Comparison of ENCODE assay signal across 8 cellular contexts in the genomic region with DNA sequence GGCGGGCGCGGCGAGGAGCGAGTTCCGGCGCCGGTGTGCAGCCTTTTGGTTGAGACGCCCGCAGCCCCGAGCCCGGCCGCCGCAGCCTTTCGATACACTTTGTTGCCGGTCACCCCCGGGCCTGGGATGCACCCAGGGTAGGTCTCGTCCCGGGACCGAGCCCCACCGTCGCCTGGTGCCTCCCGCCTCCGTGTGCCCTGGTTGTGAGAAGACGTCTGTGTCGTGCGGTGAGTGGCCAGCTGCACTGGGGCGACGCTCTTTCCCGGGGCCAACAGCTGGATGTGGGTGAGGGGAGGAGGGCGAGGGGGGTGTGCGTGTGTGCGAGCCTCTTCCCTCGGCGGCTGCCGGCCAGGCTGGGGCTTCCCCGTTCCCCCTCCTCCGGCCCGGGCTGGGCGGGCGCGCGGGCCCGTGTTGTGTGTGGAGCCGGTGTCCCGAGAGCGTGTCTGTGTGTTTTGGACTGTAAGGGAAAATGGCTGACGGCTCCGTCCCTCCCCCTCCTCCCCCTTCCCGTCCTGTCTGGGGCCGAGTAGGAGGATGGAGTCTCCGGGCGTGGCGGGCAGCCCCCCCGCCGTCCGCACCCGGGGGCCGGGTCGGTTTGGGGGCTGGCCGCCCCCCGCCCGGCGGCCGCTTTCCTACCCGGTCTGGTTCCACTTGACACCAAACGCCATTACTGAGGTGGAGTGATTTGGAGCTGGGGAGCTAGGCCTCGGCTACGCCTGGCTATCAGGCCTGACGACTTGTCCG. TPM values are rescaled to one million over a fixed set of nuclear protein-coding genes. Genes with fewer than 3 reads are reported as not detected.
A peak's percentile ranks its signal among the peaks of the same experiment; 100 is the strongest.
DNase-seq lines count a peak whose midpoint lies in the region; ATAC-seq and TF ChIP-seq lines count a peak whose summit lies in the region.

No MANE protein-coding gene starts in this region.

- TF ChIP-seq CTCF in GM06990 (IDR thresholded peaks at IDR 0.05; ENCODE audit: insufficient read depth, low read length, poor library complexity, severe bottlenecking) (no peak), HCT116 (IDR thresholded peaks at IDR 0.05 in 2 of 3, conservative IDR thresholded peaks at IDR 0.05 in 1 of 3; ENCODE audit: borderline replicate concordance in 1 of 3, insufficient read depth in 1 of 3, low read depth in 2 of 3, low read length in 2 of 3) (no peak), esophagus squamous epithelium (IDR thresholded peaks at IDR 0.05) (no peak)

- H3K4me3 Mint-ChIP-seq in activated T-cell treated with anti-CD3 and anti-CD28 coated beads, Interleukin-2, amount 50 U/mL, for 72 hours: peak overlapping the region; percentile 96 to 97
- H3K4me3 Mint-ChIP-seq in naive B cell: peak overlapping the region; percentile 91 to 98 (median 95)
- H3K4me3 Mint-ChIP-seq in stimulated activated naive CD8-positive, alpha-beta T cell treated with anti-CD3 and anti-CD28 coated beads, Interleukin-15, amount 100 ng/mL, for 72 hours: peak overlapping the region; percentile 93 to 95

- H2AFZ ChIP-seq in HCT116 (ENCODE audit: low read depth, low read length, poor library complexity, severe bottlenecking): no peak overlapping the region

- H3K36me3 Mint-ChIP-seq in activated T-cell treated with anti-CD3 and anti-CD28 coated beads, Interleukin-2, amount 50 U/mL, for 72 hours (ENCODE audit: insufficient read depth in 2 of 2): peaks cover 0 to 18% of the 10 kb centered on the region in 2 donors
- no peaks in the 10 kb centered on the region for H3K36me3 Mint-ChIP-seq in naive B cell

- peak overlapping the region; percentile 96 for H3K27ac ChIP-seq in HCT116 (ENCODE audit: low read depth, low read length)
- H3K27ac ChIP-seq in esophagus squamous epithelium: peak overlapping the region; percentile 98 to 99 (median 98)

- peaks cover 56% of the 10 kb centered on the region for H3K4me1 Mint-ChIP-seq in activated T-cell treated with anti-CD3 and anti-CD28 coated beads, Interleukin-2, amount 50 U/mL, for 72 hours (ENCODE audit: low read depth)
- peaks cover 0 to 51% (median 37%) of the 10 kb centered on the region in 3 donors for H3K4me1 Mint-ChIP-seq in naive B cell
- H3K4me1 Mint-ChIP-seq in stimulated activated naive CD8-positive, alpha-beta T cell treated with anti-CD3 and anti-CD28 coated beads, Interleukin-15, amount 100 ng/mL, for 72 hours: peaks cover 12% of the 10 kb centered on the region

- RAD21 ChIA-PET in HCT116 (lab: Charles Lee; ENCODE audit: low non-redundant PET in 1 of 2, low total read pairs in 2 of 2, uncharacterized antibody in 2 of 2, unreplicated experiment in 2 of 2): no interaction called here

- peaks cover 7% of the 10 kb centered on the region for H3K27me3 Mint-ChIP-seq in activated T-cell treated with anti-CD3 and anti-CD28 coated beads, Interleukin-2, amount 50 U/mL, for 72 hours (ENCODE audit: low read depth)
- H3K27me3 Mint-ChIP-seq in naive B cell: no peaks in the 10 kb centered on the region
- no peaks in the 10 kb centered on the region for H3K27me3 Mint-ChIP-seq in stimulated activated naive CD8-positive, alpha-beta T cell treated with anti-CD3 and anti-CD28 coated beads, Interleukin-15, amount 100 ng/mL, for 72 hours

- POLR2A ChIA-PET in HCT116 (lab: Charles Lee): interaction anchor here (0.8 kb wide), 1 partner anchor 12 kb away, joined by 3 read pairs; no protein-coding TSS in a partner anchor

- intact Hi-C loops in HCT116 (cut with micrococcal nuclease): no loop called here
- intact Hi-C loops in esophagus squamous epithelium (cut with DNase I): no loop called here

- H3K27ac Mint-ChIP-seq in activated T-cell treated with anti-CD3 and anti-CD28 coated beads, Interleukin-2, amount 50 U/mL, for 72 hours: peak overlapping the region; percentile 91
- peak overlapping the region; percentile 95 to 100 (median 98) for H3K27ac Mint-ChIP-seq in naive B cell
- H3K27ac Mint-ChIP-seq in stimulated activated naive CD8-positive, alpha-beta T cell treated with anti-CD3 and anti-CD28 coated beads, Interleukin-15, amount 100 ng/mL, for 72 hours: peak overlapping the region; percentile 97 to 100

- H3K4me3 ChIP-seq in GM06990 (replicated peaks; ENCODE audit: low read depth, low read length) (peak overlapping the region; percentile 98), HCT116 (replicated peaks in 1 of 2; ENCODE audit: low read depth in 1 of 2, low read length in 2 of 2) (peak overlapping the region; percentile 67 to 71), esophagus squamous epithelium (peak overlapping the region; percentile 79 to 98 (median 90))

- CTCF ChIA-PET in HCT116 (lab: Charles Lee): no interaction called here

- H3K4me1 ChIP-seq in HCT116 (ENCODE audit: control insufficient read depth in 1 of 2, insufficient read depth in 2 of 2, low read length in 2 of 2) (peaks cover 4 to 15% of the 10 kb centered on the region in 2 experiments), esophagus squamous epithelium (peaks cover 9 to 38% (median 9%) of the 10 kb centered on the region in 3 donors)

- WGBS in esophagus squamous epithelium, 2 donors: 0 to 2% methylated on average over 13 to 17 of the region's 71 CpGs

- peak; percentile 76 for DNase-seq in GM06990 (ENCODE audit: extremely low read depth, insufficient read length)
- DNase-seq in HCT116 (ENCODE audit: low read depth, low spot score): no peak
- peak; percentile 43 to 77 for DNase-seq in NCI-H526 (lab: John Stamatoyannopoulos, UW)
- peak; percentile 39 to 54 for DNase-seq in activated T-cell treated with anti-CD3 and anti-CD28 coated beads, Interleukin-2, amount 50 U/mL, for 72 hours
- DNase-seq in esophagus squamous epithelium (lab: John Stamatoyannopoulos, UW): no peak
- DNase-seq in naive B cell: peak; percentile 58
- peak; percentile 39 to 41 for DNase-seq in stimulated activated naive CD8-positive, alpha-beta T cell treated with anti-CD3 and anti-CD28 coated beads, Interleukin-15, amount 100 ng/mL, for 72 hours
- no peak for DNase-seq in GF-D8 (lab: John Stamatoyannopoulos, UW)

- no peaks in the 10 kb centered on the region for H4K20me1 ChIP-seq in HCT116 (ENCODE audit: insufficient read depth)

- H3K36me3 ChIP-seq in GM06990 (ENCODE audit: control insufficient read depth, insufficient read depth, low read length) (no peaks in the 10 kb centered on the region), HCT116 (ENCODE audit: control insufficient read depth in 1 of 2, insufficient read depth in 2 of 2, low read length in 2 of 2) (no peaks in the 10 kb centered on the region), esophagus squamous epithelium (no peaks in the 10 kb centered on the region)

- no peaks in the 10 kb centered on the region for H3K9me3 ChIP-seq in HCT116 (ENCODE audit: control insufficient read depth in 1 of 2, insufficient read depth in 1 of 2, low read depth in 1 of 2, low read length in 2 of 2)
- no peaks in the 10 kb centered on the region for H3K9me3 ChIP-seq in esophagus squamous epithelium

- H3K9ac ChIP-seq in HCT116 (ENCODE audit: low read length): peak overlapping the region; percentile 87

- H3K9me3 Mint-ChIP-seq in activated T-cell treated with anti-CD3 and anti-CD28 coated beads, Interleukin-2, amount 50 U/mL, for 72 hours: no peaks in the 10 kb centered on the region
- H3K9me3 Mint-ChIP-seq in naive B cell: peaks cover 0 to 3% (median 0%) of the 10 kb centered on the region in 7 donors
- no peaks in the 10 kb centered on the region for H3K9me3 Mint-ChIP-seq in stimulated activated naive CD8-positive, alpha-beta T cell treated with anti-CD3 and anti-CD28 coated beads, Interleukin-15, amount 100 ng/mL, for 72 hours

- TF ChIP-seq POLR2A in HCT116 (IDR thresholded peaks at IDR 0.05; ENCODE audit: borderline replicate concordance, extremely low read depth, insufficient read depth, insufficient read length) (no peak), esophagus squamous epithelium (IDR thresholded peaks at IDR 0.05) (peak in 1 of 4 donors; percentile 19)

- TF ChIP-seq RAD21 in HCT116 (IDR thresholded peaks at IDR 0.05; ENCODE audit: low read depth): no peak

- H3K4me2 ChIP-seq in HCT116 (ENCODE audit: low read length): peak overlapping the region; percentile 84

- peaks cover 57% of the 10 kb centered on the region for H3K79me2 ChIP-seq in HCT116 (ENCODE audit: insufficient read depth, low read length)

- H3K27me3 ChIP-seq in GM06990 (replicated peaks; ENCODE audit: control insufficient read depth, insufficient read depth, low read length) (no peaks in the 10 kb centered on the region), HCT116 (ENCODE audit: insufficient read depth, low read length) (no peaks in the 10 kb centered on the region), esophagus squamous epithelium (no peaks in the 10 kb centered on the region)

- no peaks in the 10 kb centered on the region for H3K9me2 ChIP-seq in HCT116 (ENCODE audit: insufficient read depth)

- BruUV-seq in HCT116 (replicated peaks; lab: Mats Ljungman, UMichigan): TSS peak; percentile 16

- ATAC-seq in HCT116 (peak; percentile 24; the same call in 1 of the 2 replicates), naive B cell (ENCODE audit: low read depth in 2 of 2) (peak; percentile 1)
- ATAC-seq in activated T-cell treated with anti-CD3 and anti-CD28 coated beads, Interleukin-2, amount 50 U/mL, for 72 hours (replicated peaks in 1 of 2): peak; percentile 0 to 5
- peak; percentile 6 for ATAC-seq in stimulated activated naive CD8-positive, alpha-beta T cell treated with anti-CD3 and anti-CD28 coated beads, Interleukin-15, amount 100 ng/mL, for 72 hours

TF ChIP-seq in HCT116, 20 proteins besides CTCF, POLR2A, EP300 and RAD21 (continues in another document):
- TF ChIP-seq POLR2AphosphoS5 (IDR thresholded peaks at IDR 0.05; ENCODE audit: low read depth, low read length) (no peak; the same call in 1 of the 2 replicates), JUND (IDR thresholded peaks at IDR 0.05) (no peak), ZFX (IDR thresholded peaks at IDR 0.05) (peak; percentile 61), CBX3 (IDR thresholded peaks at IDR 0.05; ENCODE audit: low read depth) (no peak), ELF1 (IDR thresholded peaks at IDR 0.05; ENCODE audit: borderline replicate concordance, low read depth) (no peak), FOSL1 (IDR thresholded peaks at IDR 0.05; ENCODE audit: low read depth) (no peak), SP1 (IDR thresholded peaks at IDR 0.05; ENCODE audit: low read depth) (no peak), EZH2phosphoT487 (IDR thresholded peaks at IDR 0.05; ENCODE audit: borderline replicate concordance) (no peak), EGR1 (IDR thresholded peaks at IDR 0.05; ENCODE audit: low read depth) (no peak), TCF7L2 (IDR thresholded peaks at IDR 0.05; ENCODE audit: borderline replicate concordance, extremely low read depth, insufficient read depth, insufficient read length) (peak; percentile 2), EZH2 (IDR thresholded peaks at IDR 0.05) (no peak)

RNA-seq across cellular contexts. Expression of gene USP9X, which starts 0.8 kb away (rescaled TPM):
- total RNA-seq in HCT116 (2021; ENCODE audit: unreplicated experiment) (52.4 TPM), esophagus squamous epithelium (10 to 100 TPM; 36.7 to 76.1 (median 56.4) TPM)
- polyA plus RNA-seq in HCT116 (2012): 16.3 and 19.1 TPM in 2 replicates
- total RNA-seq in activated T-cell treated with anti-CD3 and anti-CD28 coated beads, Interleukin-2, amount 50 U/mL, for 72 hours: 10 to 100 TPM; 70.1 to 95.1 TPM
- 10 to 100 TPM in 5 of 6 donors, 1 to 10 TPM in 1; 7.4 to 27.8 (median 21.9) TPM for polyA plus RNA-seq in naive B cell (ENCODE audit: low read depth in 6 of 6)

Comparison
In these comparisons a context has a peak if more than half of its experiments do, and no peak if none do; other contexts are left out.
1. DNase-seq: peak in GM06990 (single experiment), NCI-H526 (2 of 2), activated T-cell treated with anti-CD3 and anti-CD28 coated beads, Interleukin-2, amount 50 U/mL, for 72 hours (2 of 2), naive B cell (single experiment) and stimulated activated naive CD8-positive, alpha-beta T cell treated with anti-CD3 and anti-CD28 coated beads, Interleukin-15, amount 100 ng/mL, for 72 hours (2 of 2); none in HCT116 (single experiment), esophagus squamous epithelium (single experiment) and GF-D8 (single experiment).
2. Peak in every context shown above with its lines, with median percentiles within 50 percentile points of each other: H3K4me3 ChIP-seq, ATAC-seq, H3K27ac Mint-ChIP-seq and H3K4me3 Mint-ChIP-seq.